In the genomic region with DNA sequence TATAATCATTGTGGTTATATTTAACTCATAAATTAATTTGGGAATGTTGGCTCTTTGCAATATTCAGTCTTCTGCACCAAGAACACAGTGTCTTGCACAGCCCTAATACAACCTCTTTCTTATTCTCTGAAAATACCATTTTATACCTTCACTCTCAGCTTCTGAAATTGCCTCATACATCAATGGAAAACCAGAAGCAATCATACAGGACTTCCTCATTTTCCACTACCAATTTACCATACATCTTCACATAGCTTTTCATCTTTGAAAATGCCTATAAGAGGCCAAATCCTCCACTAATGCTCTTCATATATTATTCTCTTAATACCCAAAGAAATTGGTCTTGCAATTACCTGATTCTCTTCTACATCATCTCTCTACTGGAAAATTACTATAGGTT, we compare ENCODE assay signal across 28 cellular contexts. TPM values are rescaled to one million over a fixed set of nuclear protein-coding genes. Genes with fewer than 3 reads are reported as not detected.
"Had no signal": no experiment of that assay in that cellular context is flagged by ENCODE, and none has a peak within 500 bp of the region (broad histone marks: within the 10 kb centered on the region; RNA-seq: fewer than 3 reads in every experiment).

No MANE protein-coding gene starts in this region.

- H2AFZ ChIP-seq: hepatocyte had no signal

- H3K27ac ChIP-seq: dorsolateral prefrontal cortex, hepatocyte, left ventricle myocardium inferior, lower lobe of right lung, thoracic aorta, transverse colon had no signal

- H3K4me1 ChIP-seq: left ventricle myocardium inferior, lower lobe of right lung, transverse colon had no signal

- H3K4me2 ChIP-seq: hepatocyte had no signal

- H3K9me3 ChIP-seq: left ventricle myocardium inferior, lower lobe of right lung, thoracic aorta, transverse colon had no signal

- H3K36me3 ChIP-seq: left ventricle myocardium inferior, lower lobe of right lung, thoracic aorta, transverse colon had no signal

- H3K4me3 ChIP-seq: dorsolateral prefrontal cortex, hepatocyte, left ventricle myocardium inferior, lower lobe of right lung, thoracic aorta, transverse colon had no signal

- H3K27me3 ChIP-seq: hepatocyte, transverse colon had no signal

- ATAC-seq: left cardiac atrium; lower lobe of right lung; natural killer cell; sciatic nerve; stimulated activated naive B cell treated with anti-CD40 and anti-IgM and Interleukin-4, amounts not matched to agents 10 μg/mL and 1 μg/mL and 100 μg/mL, for 72 hours; stimulated activated naive CD8-positive, alpha-beta T cell treated with anti-CD3 and anti-CD28 coated beads, Interleukin-15, amount 100 ng/mL, for 72 hours had no signal

- DNase-seq: dorsolateral prefrontal cortex; effector CD8-positive, alpha-beta T cell; foreskin melanocyte; head of caudate nucleus; kidney; left cardiac atrium; left ventricle myocardium inferior; lower lobe of right lung; natural killer cell; posterior cingulate gyrus; stimulated activated CD4-positive, alpha-beta T cell treated with anti-CD3 and anti-CD28 coated beads, Interleukin-2, amount 100 ng/mL, for 24 hours; stimulated activated CD4-positive, alpha-beta T cell treated with anti-CD3 and anti-CD28 coated beads, Interleukin-4, amount 100 ng/mL, for 4 hours; stimulated activated naive B cell treated with anti-CD40 and anti-IgM and Interleukin-4, amounts not matched to agents 10 μg/mL and 1 μg/mL and 100 μg/mL, for 72 hours; stimulated activated naive CD8-positive, alpha-beta T cell treated with anti-CD3 and anti-CD28 coated beads, Interleukin-15, amount 100 ng/mL, for 72 hours; transverse colon had no signal

- H3K79me2 ChIP-seq: hepatocyte had no signal

RNA-seq across cellular contexts. Expression of a gene that starts 4.3 kb away (rescaled TPM):
- total RNA-seq: kidney, left cardiac atrium, left ventricle myocardium inferior, lower lobe of right lung, mesothelial cell of epicardium, mucosa of gallbladder, myocyte, natural killer cell, neural crest cell, osteocyte, pulmonary artery endothelial cell, sciatic nerve, skeletal muscle tissue, subcutaneous adipose tissue, thoracic aorta, transverse colon, ureter had no signal
- polyA plus RNA-seq: esophagus, hepatocyte had no signal

RNA-seq across cellular contexts. Expression of a gene that starts 6.7 kb away (rescaled TPM):
- total RNA-seq: left ventricle myocardium inferior, mucosa of gallbladder, myocyte, natural killer cell, osteocyte, sciatic nerve, skeletal muscle tissue had no signal
- polyA plus RNA-seq: hepatocyte had no signal

RNA-seq across cellular contexts. Expression of a gene that starts 21.0 kb away (rescaled TPM):
- total RNA-seq: left ventricle myocardium inferior, myocyte, natural killer cell, osteocyte had no signal
- polyA plus RNA-seq: esophagus, hepatocyte had no signal
